Comparison of ENCODE assay signal across 26 cellular contexts in the genomic region with DNA sequence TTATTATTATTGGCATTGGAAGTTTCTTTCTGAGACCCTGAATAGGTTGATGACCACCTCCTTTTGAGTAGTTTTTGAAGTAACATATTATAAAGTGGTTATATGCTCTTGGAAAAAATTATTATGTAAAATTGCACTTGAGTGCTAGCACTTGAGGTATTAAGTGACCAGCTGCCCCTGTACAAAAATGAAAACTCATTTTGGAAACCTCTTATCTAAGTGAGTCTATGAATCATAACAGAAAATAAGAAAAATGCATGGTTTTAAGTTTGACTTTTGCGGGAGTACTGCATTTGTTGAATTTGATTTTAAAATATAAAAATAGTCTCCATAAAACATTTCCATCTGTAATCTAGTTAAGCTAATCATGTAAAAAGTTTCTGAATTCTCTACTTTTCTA.
DNase-seq lines count a peak whose midpoint lies in the region; ATAC-seq, FAIRE-seq and TF ChIP-seq lines count a peak whose summit lies in the region.
"Had no signal": no experiment of that assay in that cellular context is flagged by ENCODE, and none has a peak within 500 bp of the region (broad histone marks: within the 10 kb centered on the region; RNA-seq: fewer than 3 reads in every experiment).

No MANE protein-coding gene starts in this region.

- RAD21 ChIA-PET in GM12878 (lab: Charles Lee; ENCODE audit: unreplicated experiment), result interaction anchor here (1.1 kb wide), 1 partner anchor 41 kb away, joined by 3 read pairs; no protein-coding TSS in a partner anchor

- peaks cover 97% of the 10 kb centered on the region for H3K79me2 ChIP-seq in Karpas-422 (ENCODE audit: low read length)
- H3K79me2 ChIP-seq in GM12878 (ENCODE audit: control insufficient read depth, insufficient read depth, low read length), result peaks cover 12% of the 10 kb centered on the region

- H3K36me3 ChIP-seq in left ventricle myocardium inferior (no peaks in the 10 kb centered on the region), Karpas-422 (ENCODE audit: insufficient read depth, low read length) (0 out of 2 replicates have a peak, but pooled peaks cover 5% of the 10 kb centered on the region), GM12878 (ENCODE audit: control insufficient read depth in 2 of 2, insufficient read depth in 2 of 2, low read length in 1 of 2) (no peaks in the 10 kb centered on the region; a peak in 2 of 4 replicates), colonic mucosa (no peaks in the 10 kb centered on the region)
- H3K36me3 ChIP-seq: SJSA1 had no signal

- no peak for TF ChIP-seq EP300 in GM12878 (IDR thresholded peaks at IDR 0.05; ENCODE audit: borderline replicate concordance in 1 of 2, control insufficient read depth in 1 of 2, low read depth in 2 of 2, low read length in 2 of 2)

- no peak overlapping the region for H3K4me3 ChIP-seq in left ventricle myocardium inferior
- H3K4me3 ChIP-seq in Karpas-422 (ENCODE audit: low read length), result no peak overlapping the region
- 0 out of 2 replicates have a peak overlapping the region, but pooled peaks have one; percentile 28 for H3K4me3 ChIP-seq in GM12878
- H3K4me3 ChIP-seq in colonic mucosa, result no peak overlapping the region
- H3K4me3 ChIP-seq: BLaER1 treated with 17β-estradiol and CSF1 and Interleukin-3, amounts not matched to agents 10 nM and 100 nM; GM23248; K562; PC-9; SJSA1 had no signal

- H3K4me2 ChIP-seq in Karpas-422 (ENCODE audit: low read depth, low read length, poor library complexity, severe bottlenecking), result no peak overlapping the region
- no peak overlapping the region for H3K4me2 ChIP-seq in GM12878 (ENCODE audit: control insufficient read depth, insufficient read depth)
- H3K4me2 ChIP-seq: PC-9 had no signal

- H3K9ac ChIP-seq in Karpas-422 (ENCODE audit: low read length), result no peak overlapping the region
- no peak overlapping the region for H3K9ac ChIP-seq in GM12878 (ENCODE audit: control insufficient read depth, insufficient read depth, low read length)
- H3K9ac ChIP-seq in colonic mucosa (ENCODE audit: low read depth in 2 of 2, low read length in 2 of 2), result no peak overlapping the region
- H3K9ac ChIP-seq: BLaER1 treated with 17β-estradiol and CSF1 and Interleukin-3, amounts not matched to agents 10 nM and 100 nM; GM23248 had no signal

- no peaks in the 10 kb centered on the region for H3K9me3 ChIP-seq in left ventricle myocardium inferior (replicated peaks)
- no peaks in the 10 kb centered on the region for H3K9me3 ChIP-seq in Karpas-422 (ENCODE audit: low read length)
- no peaks in the 10 kb centered on the region for H3K9me3 ChIP-seq in GM12878 (replicated peaks; ENCODE audit: control insufficient read depth, insufficient read depth, low read length)
- no peaks in the 10 kb centered on the region for H3K9me3 ChIP-seq in colonic mucosa
- H3K9me3 ChIP-seq: SJSA1 had no signal

- TF ChIP-seq CTCF in left ventricle myocardium inferior (IDR thresholded peaks at IDR 0.05; ENCODE audit: borderline replicate concordance) (no peak), GM12878 (IDR thresholded peaks at IDR 0.05 in 2 of 3, conservative IDR thresholded peaks at IDR 0.05 in 1 of 3; ENCODE audit: control insufficient read depth in 2 of 3, extremely low read depth in 1 of 3, insufficient read depth in 1 of 3, low read depth in 3 of 3, low read length in 3 of 3) (no peak), omental fat pad (IDR thresholded peaks at IDR 0.05) (no peak), colonic mucosa (IDR thresholded peaks at IDR 0.05) (no peak)

- POLR2A ChIA-PET in GM12878 (lab: Charles Lee), result interaction anchor here (0.6 kb wide), 1 partner anchor 186 kb away, joined by 5 read pairs; no protein-coding TSS in a partner anchor

- 42% methylated on average over 1 of the region's 1 CpG for WGBS in GM12878 (ENCODE audit: insufficient coverage, insufficient replicate concordance, low lambda C conversion rate, missing lambda C conversion rate)

- CTCF ChIA-PET in GM12878 (lab: Yijun Ruan, JAX), result no interaction called here

- H3K4me1 ChIP-seq in left ventricle myocardium inferior (peaks cover 75% of the 10 kb centered on the region), Karpas-422 (ENCODE audit: low read length) (peaks cover 95% of the 10 kb centered on the region), GM12878 (ENCODE audit: control insufficient read depth, insufficient read depth, low read length) (peaks cover 19% of the 10 kb centered on the region), colonic mucosa (no peaks in the 10 kb centered on the region)

- no TSS peak for BruUV-seq in GM12878 (replicated peaks; lab: Mats Ljungman, UMichigan)

- no peak for FAIRE-seq in GM12878 (lab: Jason Lieb, UNC)
- FAIRE-seq: A204.1, D721Med, HepG2, K562 had no signal

- H2AFZ ChIP-seq in Karpas-422 (ENCODE audit: low read length), result no peak overlapping the region
- no peak overlapping the region for H2AFZ ChIP-seq in GM12878 (ENCODE audit: control insufficient read depth, low read depth, low read length)
- H2AFZ ChIP-seq: GM23248, PC-9 had no signal

- SMC1A ChIA-PET in GM12878 (lab: Charles Lee; ENCODE audit: uncharacterized antibody, unreplicated experiment), result interaction anchor here (1.3 kb wide), 1 partner anchor 38 kb away, joined by 3 read pairs; no protein-coding TSS in a partner anchor

- in situ Hi-C loops in GM12878 (cut with MboI), result no loop called here

- no peak for TF ChIP-seq RAD21 in GM12878 (IDR thresholded peaks at IDR 0.05; ENCODE audit: insufficient read depth, low read depth, low read length)

- no peak for ATAC-seq in Right ventricle myocardium superior (ENCODE audit: poor library complexity)
- no peak for ATAC-seq in GM12878
- ATAC-seq in omental fat pad (ENCODE audit: low FRiP score), result peak; percentile 24
- ATAC-seq: HepG2, Right ventricle myocardium inferior had no signal

- H3K27ac ChIP-seq in left ventricle myocardium inferior (replicated peaks) (peak overlapping the region; percentile 37), Karpas-422 (ENCODE audit: low read length) (peak overlapping the region; percentile 94; the same call in 1 of the 2 replicates), GM12878 (ENCODE audit: control insufficient read depth, insufficient read depth) (peak overlapping the region; percentile 68), colonic mucosa (no peak overlapping the region)
- H3K27ac ChIP-seq: BLaER1 treated with 17β-estradiol and CSF1 and Interleukin-3, amounts not matched to agents 10 nM and 100 nM; PC-9; SJSA1 had no signal

- TF ChIP-seq POLR2A in GM12878 (IDR thresholded peaks at IDR 0.05; ENCODE audit: low read depth, low read length), result no peak

- no peak for DNase-seq in left ventricle myocardium inferior
- no peak for DNase-seq in Right ventricle myocardium superior
- DNase-seq in Karpas-422, result no peak
- DNase-seq in GM12878 (ENCODE audit: low read depth, low spot score), result no peak
- no peak for DNase-seq in omental fat pad (ENCODE audit: low spot score)
- no peak for DNase-seq in NCI-H2029 (lab: John Stamatoyannopoulos, UW)
- DNase-seq in activated naive CD4-positive, alpha-beta T cell treated with anti-CD3 and anti-CD28 coated beads, Interleukin-2, amount 50 U/mL, for 16 hours, result no peak
- no peak for DNase-seq in colonic mucosa
- DNase-seq: AML-193; CD4-positive, alpha-beta T cell; H7; HFFc6; NCI-H1694; NCI-H2081; NCI-H2227 treated with DMSO at 0.1 percent for 48 hours; NCI-H748 treated with DMSO at 0.1 percent for 48 hours; NK-92 treated with Interleukin-12 subunit alpha and Interleukin-12 subunit beta, amount 100 ng/mL, for 24 hours; PC-9 had no signal

- intact Hi-C loops in left ventricle myocardium inferior (cut with micrococcal nuclease) (no loop called here), Right ventricle myocardium superior (cut with DNase I) (no loop called here), GM12878 (cut with micrococcal nuclease; ENCODE audit: unreplicated experiment) (no loop called here), colonic mucosa (cut with DNase I) (no loop called here)

- H4K20me1 ChIP-seq in Karpas-422 (ENCODE audit: insufficient read depth, low read depth, low read length) (no peaks in the 10 kb centered on the region), GM12878 (ENCODE audit: control insufficient read depth, insufficient read depth) (peaks cover 9% of the 10 kb centered on the region)

- no peaks in the 10 kb centered on the region for H3K9me2 ChIP-seq in Karpas-422 (replicated peaks; ENCODE audit: insufficient read depth, low read length)

- no peaks in the 10 kb centered on the region for H3K27me3 ChIP-seq in left ventricle myocardium inferior (ENCODE audit: low read depth)
- no peaks in the 10 kb centered on the region for H3K27me3 ChIP-seq in Karpas-422 (ENCODE audit: low read length)
- no peaks in the 10 kb centered on the region for H3K27me3 ChIP-seq in GM12878 (replicated peaks in 1 of 2; ENCODE audit: control insufficient read depth in 2 of 2, insufficient read depth in 2 of 2, low read length in 1 of 2)
- no peaks in the 10 kb centered on the region for H3K27me3 ChIP-seq in colonic mucosa
- H3K27me3 ChIP-seq: BLaER1 treated with 17β-estradiol and CSF1 and Interleukin-3, amounts not matched to agents 10 nM and 100 nM; SJSA1 had no signal

TF ChIP-seq in GM12878, 131 proteins besides CTCF, POLR2A, EP300 and RAD21:
- no peak for TF ChIP-seq ZNF622 (IDR thresholded peaks at IDR 0.05)
- TF ChIP-seq YBX1 (IDR thresholded peaks at IDR 0.05), result no peak
- TF ChIP-seq, protein P1, sequence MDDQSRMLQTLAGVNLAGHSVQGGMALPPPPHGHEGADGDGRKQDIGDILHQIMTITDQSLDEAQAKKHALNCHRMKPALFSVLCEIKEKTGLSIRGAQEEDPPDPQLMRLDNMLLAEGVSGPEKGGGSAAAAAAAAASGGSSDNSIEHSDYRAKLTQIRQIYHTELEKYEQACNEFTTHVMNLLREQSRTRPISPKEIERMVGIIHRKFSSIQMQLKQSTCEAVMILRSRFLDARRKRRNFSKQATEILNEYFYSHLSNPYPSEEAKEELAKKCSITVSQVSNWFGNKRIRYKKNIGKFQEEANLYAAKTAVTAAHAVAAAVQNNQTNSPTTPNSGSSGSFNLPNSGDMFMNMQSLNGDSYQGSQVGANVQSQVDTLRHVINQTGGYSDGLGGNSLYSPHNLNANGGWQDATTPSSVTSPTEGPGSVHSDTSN (IDR thresholded peaks at IDR 0.05; ENCODE audit: insufficient replicate concordance, low read depth, low read length), result no peak
